8 cellular contexts compared by ENCODE assay signal in the genomic region with DNA sequence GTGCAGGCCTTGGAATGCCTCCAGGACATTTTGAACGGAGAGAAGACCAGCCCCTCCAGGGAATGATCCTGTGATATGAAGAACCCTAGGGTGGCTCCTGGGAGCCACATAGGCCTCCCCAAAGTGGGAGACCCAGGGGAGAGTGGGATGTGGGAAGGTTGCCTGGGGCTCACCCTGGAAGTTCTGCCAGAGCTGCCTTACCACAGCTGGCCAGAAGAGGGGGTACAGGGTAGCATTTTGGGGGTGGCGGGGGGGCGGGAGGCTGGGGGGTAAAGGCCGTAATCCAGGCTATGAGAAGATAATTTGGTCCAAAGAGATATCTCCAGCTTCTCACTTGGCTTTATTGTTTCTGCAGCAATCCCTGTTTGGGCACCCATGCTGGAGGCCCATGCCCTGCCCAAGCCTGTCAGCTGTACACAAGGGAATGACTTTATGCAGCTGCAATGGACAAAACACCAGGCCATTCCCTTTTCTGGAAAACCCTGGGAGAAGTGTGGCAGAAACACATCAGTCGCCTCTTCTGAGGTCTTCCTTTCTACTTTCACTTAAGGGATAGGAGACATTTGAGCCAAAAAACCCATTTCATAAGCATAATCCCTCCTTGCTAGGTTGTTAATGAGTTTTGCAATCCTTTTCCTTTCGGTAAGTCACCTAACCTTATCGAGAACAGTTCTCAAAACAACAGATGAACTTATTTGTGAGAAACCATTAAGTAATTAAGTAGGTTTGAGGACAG. TPM values are rescaled to one million over a fixed set of nuclear protein-coding genes. Genes with fewer than 3 reads are reported as not detected.
A peak's percentile ranks its signal among the peaks of the same experiment; 100 is the strongest.
DNase-seq lines count a peak whose midpoint lies in the region; ATAC-seq and TF ChIP-seq lines count a peak whose summit lies in the region.
"Had no signal": no experiment of that assay in that cellular context is flagged by ENCODE, and none has a peak within 500 bp of the region (broad histone marks: within the 10 kb centered on the region; RNA-seq: fewer than 3 reads in every experiment).

No MANE protein-coding gene starts in this region.

- in situ Hi-C loops in astrocyte of the cerebellum (cut with HindIII; ENCODE audit: low sequenced_read_pairs), result no loop called here

- no peaks in the 10 kb centered on the region for H3K9me3 ChIP-seq in neutrophil

- H3K4me1 Mint-ChIP-seq in GM23338, result peaks cover 11% of the 10 kb centered on the region

- peak; percentile 75 for ATAC-seq in GM23338
- ATAC-seq: effector memory CD8-positive, alpha-beta T cell had no signal

- H3K9me3 Mint-ChIP-seq in GM23338, result no peaks in the 10 kb centered on the region
- H3K9me3 Mint-ChIP-seq: effector memory CD8-positive, alpha-beta T cell had no signal

- H3K36me3 Mint-ChIP-seq in GM23338 (ENCODE audit: low read depth), result peaks cover 35% of the 10 kb centered on the region

- H3K27ac ChIP-seq in GM23338 (ENCODE audit: low read depth) (no peak overlapping the region), neutrophil (peak overlapping the region; percentile 85)

- H3K27me3 ChIP-seq in GM23338 (ENCODE audit: insufficient read depth) (no peaks in the 10 kb centered on the region), neutrophil (no peaks in the 10 kb centered on the region)

- H3K4me2 ChIP-seq in GM23338, result no peak overlapping the region

- peaks cover 2% of the 10 kb centered on the region; the same call in 1 of the 2 replicates for H4K20me1 ChIP-seq in GM23338 (replicated peaks; ENCODE audit: insufficient read depth)

- TF ChIP-seq CTCF in GM23338 (conservative IDR thresholded peaks at IDR 0.05; ENCODE audit: low read depth in 2 of 2), result peak; percentile 47 to 51; a peak in 3 of 4 replicates
- peak; percentile 34 for TF ChIP-seq CTCF in astrocyte of the cerebellum (IDR thresholded peaks at IDR 0.05; ENCODE audit: low read depth, low read length, missing control alignments)
- TF ChIP-seq CTCF in neutrophil (IDR thresholded peaks at IDR 0.05), result peak; percentile 28

- H3K27ac Mint-ChIP-seq in GM23338, result no peak overlapping the region

- H3K4me3 ChIP-seq in GM23338, result no peak overlapping the region
- no peak overlapping the region for H3K4me3 ChIP-seq in astrocyte of the cerebellum (ENCODE audit: low read depth, low read length)
- H3K4me3 ChIP-seq in neutrophil (ENCODE audit: low read depth in 1 of 2, low read length in 1 of 2), result no peak overlapping the region

- H3K4me3 Mint-ChIP-seq in GM23338, result no peak overlapping the region
- H3K4me3 Mint-ChIP-seq: effector memory CD8-positive, alpha-beta T cell had no signal

- no peaks in the 10 kb centered on the region for H3K79me2 ChIP-seq in GM23338 (replicated peaks; ENCODE audit: insufficient read depth)

- 0 out of 2 replicates have a peak, but pooled peaks cover 3% of the 10 kb centered on the region for H3K36me3 ChIP-seq in GM23338 (ENCODE audit: insufficient read depth)
- peaks cover 44% of the 10 kb centered on the region for H3K36me3 ChIP-seq in neutrophil

- H3F3A ChIP-seq in GM23338 (replicated peaks; ENCODE audit: low read depth), result no peaks in the 10 kb centered on the region

- peaks cover 7% of the 10 kb centered on the region for H3K27me3 Mint-ChIP-seq in GM23338 (ENCODE audit: insufficient read depth, low read depth, poor library complexity)
- H3K27me3 Mint-ChIP-seq: effector memory CD8-positive, alpha-beta T cell had no signal

- H3K4me1 ChIP-seq in GM23338 (ENCODE audit: insufficient read depth) (0 out of 2 replicates have a peak, but pooled peaks cover 4% of the 10 kb centered on the region), neutrophil (ENCODE audit: control insufficient read depth in 1 of 2, insufficient read depth in 1 of 2, low read depth in 1 of 2, low read length in 1 of 2) (peaks cover 55 to 56% of the 10 kb centered on the region in 2 experiments)

- no peak overlapping the region for H2AFZ ChIP-seq in GM23338

- no peaks in the 10 kb centered on the region for H3K9me2 ChIP-seq in GM23338 (ENCODE audit: insufficient read depth)

- DNase-seq in GM23338 (ENCODE audit: low spot score) (peak; percentile 47), astrocyte of the cerebellum (ENCODE audit: low read depth) (no peak), cerebellar nuclear complex (lab: John Stamatoyannopoulos, UW) (no peak), NCI-H1417 (lab: John Stamatoyannopoulos, UW) (no peak), DMS79 treated with DMSO at 0.1 percent for 48 hours (lab: John Stamatoyannopoulos, UW) (no peak)
- DNase-seq: trophoblast cell had no signal

TF ChIP-seq in GM23338, 12 proteins besides CTCF, POLR2A, EP300 and RAD21 (continues in another document):
- TF ChIP-seq EZH2 (IDR thresholded peaks at IDR 0.05; ENCODE audit: low read depth, unreplicated experiment), result no peak
- TF ChIP-seq STAT1 (IDR thresholded peaks at IDR 0.05; ENCODE audit: unreplicated experiment), result no peak
- TF ChIP-seq, protein P1, sequence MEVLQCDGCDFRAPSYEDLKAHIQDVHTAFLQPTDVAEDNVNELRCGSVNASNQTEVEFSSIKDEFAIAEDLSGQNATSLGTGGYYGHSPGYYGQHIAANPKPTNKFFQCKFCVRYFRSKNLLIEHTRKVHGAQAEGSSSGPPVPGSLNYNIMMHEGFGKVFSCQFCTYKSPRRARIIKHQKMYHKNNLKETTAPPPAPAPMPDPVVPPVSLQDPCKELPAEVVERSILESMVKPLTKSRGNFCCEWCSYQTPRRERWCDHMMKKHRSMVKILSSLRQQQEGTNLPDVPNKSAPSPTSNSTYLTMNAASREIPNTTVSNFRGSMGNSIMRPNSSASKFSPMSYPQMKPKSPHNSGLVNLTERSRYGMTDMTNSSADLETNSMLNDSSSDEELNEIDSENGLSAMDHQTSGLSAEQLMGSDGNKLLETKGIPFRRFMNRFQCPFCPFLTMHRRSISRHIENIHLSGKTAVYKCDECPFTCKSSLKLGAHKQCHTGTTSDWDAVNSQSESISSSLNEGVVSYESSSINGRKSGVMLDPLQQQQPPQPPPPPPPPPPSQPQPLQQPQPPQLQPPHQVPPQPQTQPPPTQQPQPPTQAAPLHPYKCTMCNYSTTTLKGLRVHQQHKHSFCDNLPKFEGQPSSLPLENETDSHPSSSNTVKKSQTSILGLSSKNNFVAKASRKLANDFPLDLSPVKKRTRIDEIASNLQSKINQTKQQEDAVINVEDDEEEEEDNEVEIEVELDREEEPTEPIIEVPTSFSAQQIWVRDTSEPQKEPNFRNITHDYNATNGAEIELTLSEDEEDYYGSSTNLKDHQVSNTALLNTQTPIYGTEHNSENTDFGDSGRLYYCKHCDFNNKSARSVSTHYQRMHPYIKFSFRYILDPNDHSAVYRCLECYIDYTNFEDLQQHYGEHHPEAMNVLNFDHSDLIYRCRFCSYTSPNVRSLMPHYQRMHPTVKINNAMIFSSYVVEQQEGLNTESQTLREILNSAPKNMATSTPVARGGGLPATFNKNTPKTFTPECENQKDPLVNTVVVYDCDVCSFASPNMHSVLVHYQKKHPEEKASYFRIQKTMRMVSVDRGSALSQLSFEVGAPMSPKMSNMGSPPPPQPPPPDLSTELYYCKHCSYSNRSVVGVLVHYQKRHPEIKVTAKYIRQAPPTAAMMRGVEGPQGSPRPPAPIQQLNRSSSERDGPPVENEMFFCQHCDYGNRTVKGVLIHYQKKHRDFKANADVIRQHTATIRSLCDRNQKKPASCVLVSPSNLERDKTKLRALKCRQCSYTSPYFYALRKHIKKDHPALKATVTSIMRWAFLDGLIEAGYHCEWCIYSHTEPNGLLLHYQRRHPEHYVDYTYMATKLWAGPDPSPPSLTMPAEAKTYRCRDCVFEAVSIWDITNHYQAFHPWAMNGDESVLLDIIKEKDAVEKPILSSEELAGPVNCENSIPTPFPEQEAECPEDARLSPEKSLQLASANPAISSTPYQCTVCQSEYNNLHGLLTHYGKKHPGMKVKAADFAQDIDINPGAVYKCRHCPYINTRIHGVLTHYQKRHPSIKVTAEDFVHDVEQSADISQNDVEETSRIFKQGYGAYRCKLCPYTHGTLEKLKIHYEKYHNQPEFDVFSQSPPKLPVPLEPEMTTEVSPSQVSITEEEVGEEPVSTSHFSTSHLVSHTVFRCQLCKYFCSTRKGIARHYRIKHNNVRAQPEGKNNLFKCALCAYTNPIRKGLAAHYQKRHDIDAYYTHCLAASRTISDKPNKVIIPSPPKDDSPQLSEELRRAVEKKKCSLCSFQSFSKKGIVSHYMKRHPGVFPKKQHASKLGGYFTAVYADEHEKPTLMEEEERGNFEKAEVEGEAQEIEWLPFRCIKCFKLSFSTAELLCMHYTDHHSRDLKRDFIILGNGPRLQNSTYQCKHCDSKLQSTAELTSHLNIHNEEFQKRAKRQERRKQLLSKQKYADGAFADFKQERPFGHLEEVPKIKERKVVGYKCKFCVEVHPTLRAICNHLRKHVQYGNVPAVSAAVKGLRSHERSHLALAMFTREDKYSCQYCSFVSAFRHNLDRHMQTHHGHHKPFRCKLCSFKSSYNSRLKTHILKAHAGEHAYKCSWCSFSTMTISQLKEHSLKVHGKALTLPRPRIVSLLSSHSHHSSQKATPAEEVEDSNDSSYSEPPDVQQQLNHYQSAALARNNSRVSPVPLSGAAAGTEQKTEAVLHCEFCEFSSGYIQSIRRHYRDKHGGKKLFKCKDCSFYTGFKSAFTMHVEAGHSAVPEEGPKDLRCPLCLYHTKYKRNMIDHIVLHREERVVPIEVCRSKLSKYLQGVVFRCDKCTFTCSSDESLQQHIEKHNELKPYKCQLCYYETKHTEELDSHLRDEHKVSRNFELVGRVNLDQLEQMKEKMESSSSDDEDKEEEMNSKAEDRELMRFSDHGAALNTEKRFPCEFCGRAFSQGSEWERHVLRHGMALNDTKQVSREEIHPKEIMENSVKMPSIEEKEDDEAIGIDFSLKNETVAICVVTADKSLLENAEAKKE (CRISPR knock-in tag; IDR thresholded peaks at IDR 0.05), result no peak
- TF ChIP-seq POLR2AphosphoS5 (IDR thresholded peaks at IDR 0.05; ENCODE audit: low read depth), result no peak
- no peak for TF ChIP-seq ZNF114 (CRISPR knock-in tag; IDR thresholded peaks at IDR 0.05)
- no peak for TF ChIP-seq NANOG (IDR thresholded peaks at IDR 0.05; ENCODE audit: borderline replicate concordance)
- no peak for TF ChIP-seq ZNF331 (CRISPR knock-in tag; IDR thresholded peaks at IDR 0.05; ENCODE audit: low read depth)

RNA-seq across cellular contexts. Expression of a gene that starts 11.0 kb away (rescaled TPM):
- 1.4 TPM in 1 of 2 replicates, not detected in the other for total RNA-seq in GM23338 (2014; rRNA removed; shearing (Covaris generic))
- polyA plus RNA-seq in GM23338 (2016; fragmentation: Nextera tagmentation; extraction: Ambion mirVana), result 0.40 and 1.2 TPM in 2 replicates

RNA-seq across cellular contexts. Expression of a gene that starts 15.4 kb away (rescaled TPM):
- 1.4 and 6.4 TPM in 2 replicates for total RNA-seq in GM23338 (2014; rRNA removed; shearing (Covaris generic))
- polyA plus RNA-seq in GM23338 (2016; fragmentation: Nextera tagmentation; extraction: Ambion mirVana), result 0.82 and 0.89 TPM in 2 replicates

RNA-seq across cellular contexts. Expression of a gene that starts 51.3 kb away (rescaled TPM):
- 0.31 TPM in 1 of 2 replicates, not detected in the other for total RNA-seq in GM23338 (2014; rRNA removed; shearing (Covaris generic))
- not detected in 2 replicates for polyA plus RNA-seq in GM23338 (2016; fragmentation: Nextera tagmentation; extraction: Ambion mirVana)

RNA-seq across cellular contexts. Expression of a gene that starts 51.5 kb away (rescaled TPM):
- 23.6 and 24.3 TPM in 2 replicates for total RNA-seq in GM23338 (2014; rRNA removed; shearing (Covaris generic))
- polyA plus RNA-seq in GM23338 (2016; fragmentation: Nextera tagmentation; extraction: Ambion mirVana), result 11.2 and 13.9 TPM in 2 replicates
